In genomic region chr2:223562078-223562477, GRCh38 we compare ENCODE assay signal across 20 cellular contexts. TPM values are rescaled to one million over a fixed set of nuclear protein-coding genes. Genes with fewer than 3 reads are reported as not detected.
A peak's percentile ranks its signal among the peaks of the same experiment; 100 is the strongest.
DNase-seq lines count a peak whose midpoint lies in the region; ATAC-seq, FAIRE-seq and TF ChIP-seq lines count a peak whose summit lies in the region.
"Had no signal": no experiment of that assay in that cellular context is flagged by ENCODE, and none has a peak within 500 bp of the region (broad histone marks: within the 10 kb centered on the region; RNA-seq: fewer than 3 reads in every experiment).

No MANE protein-coding gene starts in this region.

- FAIRE-seq in keratinocyte (lab: Jason Lieb, UNC): peak; percentile 71
- FAIRE-seq: A549, GM12892, H1 had no signal

- H2BK20ac ChIP-seq in IMR-90 (ENCODE audit: low read depth, low read length): 0 out of 2 replicates have a peak overlapping the region, but pooled peaks have one; percentile 5

- no peaks in the 10 kb centered on the region for H3K36me3 ChIP-seq in IMR-90 (ENCODE audit: control insufficient read depth, insufficient read depth, low read length)
- H3K36me3 ChIP-seq in PC-9 (ENCODE audit: low read depth): no peaks in the 10 kb centered on the region
- H3K36me3 ChIP-seq in keratinocyte (ENCODE audit: control insufficient read depth in 2 of 2, extremely low read depth in 1 of 2, insufficient read depth in 2 of 2, low read length in 2 of 2): no peaks in the 10 kb centered on the region
- no peaks in the 10 kb centered on the region for H3K36me3 ChIP-seq in smooth muscle cell (ENCODE audit: low read depth)
- H3K36me3 ChIP-seq: BLaER1 treated with 17β-estradiol and CSF1 and Interleukin-3, amounts not matched to agents 10 nM and 100 nM; HAP-1 had no signal

- H3K27ac ChIP-seq in IMR-90 (ENCODE audit: insufficient read depth, low read length): no peak overlapping the region
- H3K27ac ChIP-seq in PC-9: peak overlapping the region; percentile 92
- peak overlapping the region; percentile 1 for H3K27ac ChIP-seq in keratinocyte (ENCODE audit: control insufficient read depth, insufficient read depth, low read length)
- peak overlapping the region; percentile 68 for H3K27ac ChIP-seq in smooth muscle cell (ENCODE audit: low read depth)
- H3K27ac ChIP-seq: BLaER1 treated with 17β-estradiol and CSF1 and Interleukin-3, amounts not matched to agents 10 nM and 100 nM had no signal

- DNase-seq in IMR-90: no peak
- DNase-seq in PC-9: no peak
- peak; percentile 50 for DNase-seq in keratinocyte (ENCODE audit: low read depth, low spot score)
- no peak for DNase-seq in smooth muscle cell (lab: John Stamatoyannopoulos, UW; ENCODE audit: unreplicated experiment)
- no peak for DNase-seq in C1 segment of cervical spinal cord (lab: John Stamatoyannopoulos, UW)
- no peak for DNase-seq in nephron progenitor cell
- DNase-seq: Calu3; CD4-positive, alpha-beta T cell; DMS 273 treated with DMSO at 0.1 percent for 48 hours; DMS79 treated with DMSO at 0.1 percent for 48 hours; EL; GDM1; HFFc6; KBM-7 had no signal

- H3K4me1 ChIP-seq in IMR-90 (ENCODE audit: control insufficient read depth, insufficient read depth, low read length) (peaks cover 2% of the 10 kb centered on the region; the same call in 1 of the 2 replicates), PC-9 (replicated peaks; ENCODE audit: insufficient read depth) (peaks cover 53% of the 10 kb centered on the region), keratinocyte (ENCODE audit: control insufficient read depth, extremely low read depth, insufficient read depth, low read length) (peaks cover 33% of the 10 kb centered on the region), smooth muscle cell (ENCODE audit: low read depth) (peaks cover 10% of the 10 kb centered on the region)
- H3K4me1 ChIP-seq: HAP-1 had no signal

- TF ChIP-seq POLR2A in IMR-90 (IDR thresholded peaks at IDR 0.05; ENCODE audit: low read depth, low read length): no peak

- H4K91ac ChIP-seq in IMR-90 (ENCODE audit: insufficient read depth, low read depth, low read length): no peak overlapping the region; the same call in 1 of the 2 replicates

- no peaks in the 10 kb centered on the region for H3K9me3 Mint-ChIP-seq in nephron progenitor cell
- H3K9me3 Mint-ChIP-seq: CD4-positive, alpha-beta T cell; HFFc6 had no signal

- CTCF ChIA-PET in IMR-90 (lab: Yijun Ruan, JAX): no interaction called here
- CTCF ChIA-PET in PC-9 (lab: Charles Lee): interaction anchor here (0.6 kb wide), 1 partner anchor 124 kb away, joined by 3 read pairs; no protein-coding TSS in a partner anchor

- no peak overlapping the region for H2AFZ ChIP-seq in IMR-90 (replicated peaks; ENCODE audit: low read length, poor library complexity)
- H2AFZ ChIP-seq in PC-9: no peak overlapping the region
- no peak overlapping the region for H2AFZ ChIP-seq in keratinocyte (ENCODE audit: control insufficient read depth, low read length)
- no peak overlapping the region for H2AFZ ChIP-seq in smooth muscle cell (ENCODE audit: low read depth)

- H3K79me2 ChIP-seq in PC-9 (ENCODE audit: low read depth): no peaks in the 10 kb centered on the region
- no peaks in the 10 kb centered on the region for H3K79me2 ChIP-seq in keratinocyte (ENCODE audit: control insufficient read depth, insufficient read depth, low read length)
- no peaks in the 10 kb centered on the region for H3K79me2 ChIP-seq in smooth muscle cell (ENCODE audit: low read depth)

- peak overlapping the region; percentile 27; the same call in 1 of the 2 replicates for H2AK5ac ChIP-seq in IMR-90 (ENCODE audit: low read depth, low read length)

- no peak overlapping the region for H3K9ac ChIP-seq in IMR-90 (ENCODE audit: low read depth, low read length)
- H3K9ac ChIP-seq in keratinocyte (ENCODE audit: control insufficient read depth, extremely low read depth, insufficient read depth, low read length): no peak overlapping the region
- no peak overlapping the region for H3K9ac ChIP-seq in smooth muscle cell (ENCODE audit: low read depth)
- H3K9ac ChIP-seq: BLaER1 treated with 17β-estradiol and CSF1 and Interleukin-3, amounts not matched to agents 10 nM and 100 nM had no signal

- H3F3A ChIP-seq in PC-9 (ENCODE audit: insufficient read depth, low read depth) (peaks cover 17% of the 10 kb centered on the region), smooth muscle cell (ENCODE audit: low read depth) (peaks cover 10% of the 10 kb centered on the region)

- H3K4me3 ChIP-seq in IMR-90 (ENCODE audit: insufficient read depth, low read depth, low read length): no peak overlapping the region
- H3K4me3 ChIP-seq in PC-9: no peak overlapping the region
- H3K4me3 ChIP-seq in keratinocyte (ENCODE audit: control insufficient read depth in 2 of 3, extremely low read depth in 1 of 3, insufficient read depth in 2 of 3, low read depth in 1 of 3, low read length in 3 of 3): no peak overlapping the region
- H3K4me3 ChIP-seq in smooth muscle cell: no peak overlapping the region
- H3K4me3 ChIP-seq: A549; BLaER1 treated with 17β-estradiol and CSF1 and Interleukin-3, amounts not matched to agents 10 nM and 100 nM; HAP-1 had no signal

- H2BK5ac ChIP-seq in IMR-90 (ENCODE audit: low read depth, low read length, poor library complexity, severe bottlenecking): no peak overlapping the region

- no peak overlapping the region for H3K23ac ChIP-seq in IMR-90 (ENCODE audit: low read depth, low read length)

- BruUV-seq in IMR-90 (replicated peaks; lab: Mats Ljungman, UMichigan) (no TSS peak), PC-9 (replicated peaks; lab: Mats Ljungman, UMichigan) (no TSS peak)

- no peak overlapping the region for H2AK9ac ChIP-seq in IMR-90 (replicated peaks; ENCODE audit: low read depth, low read length, poor library complexity)

- H3K27me3 ChIP-seq in IMR-90 (ENCODE audit: control insufficient read depth, insufficient read depth, low read length) (no peaks in the 10 kb centered on the region), PC-9 (ENCODE audit: insufficient read depth, low read depth) (no peaks in the 10 kb centered on the region), keratinocyte (ENCODE audit: control insufficient read depth, extremely low read depth, insufficient read depth, low read length) (no peaks in the 10 kb centered on the region), smooth muscle cell (ENCODE audit: low read depth) (no peaks in the 10 kb centered on the region)
- H3K27me3 ChIP-seq: BLaER1 treated with 17β-estradiol and CSF1 and Interleukin-3, amounts not matched to agents 10 nM and 100 nM had no signal

- peaks cover 14% of the 10 kb centered on the region for H3K4me1 Mint-ChIP-seq in nephron progenitor cell

- H2BK120ac ChIP-seq in IMR-90 (ENCODE audit: low read depth, low read length): peak overlapping the region; percentile 26; the same call in 1 of the 2 replicates

- H3K18ac ChIP-seq in IMR-90 (ENCODE audit: low read depth, low read length): no peak overlapping the region

- H3K27me3 Mint-ChIP-seq in nephron progenitor cell (ENCODE audit: low read depth, poor library complexity): peaks cover 2% of the 10 kb centered on the region

- H4K5ac ChIP-seq in IMR-90 (ENCODE audit: low read depth, low read length): no peak overlapping the region

- no peak overlapping the region for H3K27ac Mint-ChIP-seq in nephron progenitor cell
- H3K27ac Mint-ChIP-seq: CD4-positive, alpha-beta T cell; HFFc6 had no signal

- H3K4ac ChIP-seq in IMR-90 (ENCODE audit: low read depth, low read length): no peak overlapping the region

- 0 out of 3 replicates have a peak overlapping the region, but pooled peaks have one; percentile 7 for H2BK15ac ChIP-seq in IMR-90 (ENCODE audit: low read depth, low read length)

- no peak for TF ChIP-seq RAD21 in IMR-90 (IDR thresholded peaks at IDR 0.05; ENCODE audit: low read length)

- dilution Hi-C loops in IMR-90 (cut with HindIII; ENCODE audit: low sequenced_read_pairs, unreplicated experiment): no loop called here
- dilution Hi-C loops in keratinocyte (cut with MboI; ENCODE audit: extremely low pct_ligation_motif_present, low sequenced_read_pairs): no loop called here

- H3K9me3 ChIP-seq in IMR-90 (ENCODE audit: control insufficient read depth, insufficient read depth, low read length) (no peaks in the 10 kb centered on the region), PC-9 (ENCODE audit: insufficient read depth, low read depth) (peaks cover 18% of the 10 kb centered on the region), keratinocyte (ENCODE audit: control insufficient read depth, low read depth, low read length) (no peaks in the 10 kb centered on the region), smooth muscle cell (replicated peaks; ENCODE audit: low read depth) (no peaks in the 10 kb centered on the region)
- H3K9me3 ChIP-seq: A549; BLaER1 treated with 17β-estradiol and CSF1 and Interleukin-3, amounts not matched to agents 10 nM and 100 nM; HAP-1 had no signal

- H3K36me3 Mint-ChIP-seq in nephron progenitor cell (ENCODE audit: low read depth): no peaks in the 10 kb centered on the region

- no peaks in the 10 kb centered on the region for H3K9me2 ChIP-seq in PC-9 (ENCODE audit: insufficient read depth)

- in situ Hi-C loops in IMR-90 (cut with MboI; ENCODE audit: low sequenced_read_pairs): no loop called here

- no peak overlapping the region for H3K56ac ChIP-seq in IMR-90 (ENCODE audit: extremely low read depth, insufficient read depth, low read length)

- no peak for TF ChIP-seq CTCF in IMR-90 (conservative IDR thresholded peaks at IDR 0.05; ENCODE audit: low read depth, low read length)
- no peak for TF ChIP-seq CTCF in PC-9 (conservative IDR thresholded peaks at IDR 0.05)
- no peak for TF ChIP-seq CTCF in keratinocyte (optimal IDR thresholded peaks at IDR 0.05 in 1 of 3, IDR thresholded peaks at IDR 0.05 in 1 of 3, conservative IDR thresholded peaks at IDR 0.05 in 1 of 3; ENCODE audit: extremely low read depth in 1 of 3, insufficient read depth in 2 of 3, low read length in 3 of 3)
- no peak for TF ChIP-seq CTCF in smooth muscle cell (IDR thresholded peaks at IDR 0.05; ENCODE audit: borderline replicate concordance, insufficient read depth, poor library complexity, severe bottlenecking)
- no peak for TF ChIP-seq CTCF in nephron progenitor cell (IDR thresholded peaks at IDR 0.05)

- no peak overlapping the region for H3K4me3 Mint-ChIP-seq in nephron progenitor cell
- H3K4me3 Mint-ChIP-seq: CD4-positive, alpha-beta T cell; HFFc6 had no signal

- 0 out of 2 replicates have a peak, but pooled peaks cover 2% of the 10 kb centered on the region for H3K9me1 ChIP-seq in IMR-90 (ENCODE audit: insufficient read depth, low read length)
- H3K9me1 ChIP-seq in keratinocyte (ENCODE audit: control insufficient read depth, extremely low read depth, insufficient read depth, low read length): no peaks in the 10 kb centered on the region

- POLR2A ChIA-PET in IMR-90 (lab: Charles Lee; ENCODE audit: unreplicated experiment): no interaction called here
- POLR2A ChIA-PET in PC-9 (lab: Charles Lee; ENCODE audit: unreplicated experiment): interaction anchor here (0.7 kb wide), 1 partner anchor 276 kb away, joined by 6 read pairs; no protein-coding TSS in a partner anchor

- no peak for ATAC-seq in IMR-90 (ENCODE audit: low read depth)
- ATAC-seq in HG02852 (IDR thresholded peaks at IDR 0.05; ENCODE audit: unreplicated experiment): no peak

- no peak overlapping the region for H3K14ac ChIP-seq in IMR-90 (replicated peaks; ENCODE audit: low read depth, low read length)

- H4K20me1 ChIP-seq in IMR-90 (ENCODE audit: insufficient read depth, low read length) (no peaks in the 10 kb centered on the region), PC-9 (ENCODE audit: insufficient read depth) (no peaks in the 10 kb centered on the region), keratinocyte (ENCODE audit: control insufficient read depth, extremely low read depth, insufficient read depth, low read length) (no peaks in the 10 kb centered on the region), smooth muscle cell (ENCODE audit: low read depth) (no peaks in the 10 kb centered on the region)
- H4K20me1 ChIP-seq: BLaER1 treated with 17β-estradiol and CSF1 and Interleukin-3, amounts not matched to agents 10 nM and 100 nM had no signal

- no CpG with 5 or more reads among the region's 2 CpGs for WGBS in IMR-90 (ENCODE audit: extremely low coverage in 2 of 2, insufficient read length in 1 of 2), 2 experiments
- 94% methylated on average over 2 of the region's 2 CpGs for WGBS in smooth muscle cell (ENCODE audit: low lambda C conversion rate)

- no peak overlapping the region for H4K8ac ChIP-seq in IMR-90 (ENCODE audit: low read depth in 2 of 2, low read length in 2 of 2)

- intact Hi-C loops in IMR-90 (cut with micrococcal nuclease) (no loop called here), PC-9 (cut with micrococcal nuclease; ENCODE audit: unreplicated experiment) (loop anchor here (2.0 to 5.0 kb wide), 2 partner anchors 110 to 199 kb away; no protein-coding TSS in a partner anchor)

- no peak overlapping the region for H3K4me2 ChIP-seq in IMR-90 (ENCODE audit: low read depth, low read length)
- no peak overlapping the region for H3K4me2 ChIP-seq in PC-9
- H3K4me2 ChIP-seq in keratinocyte (ENCODE audit: control insufficient read depth, extremely low read depth, insufficient read depth, low read depth, low read length): no peak overlapping the region
- no peak overlapping the region for H3K4me2 ChIP-seq in smooth muscle cell
- H3K4me2 ChIP-seq: BLaER1 treated with 17β-estradiol and CSF1 and Interleukin-3, amounts not matched to agents 10 nM and 100 nM had no signal

- no peaks in the 10 kb centered on the region for H3K79me1 ChIP-seq in IMR-90 (ENCODE audit: low read depth in 1 of 2, low read length in 2 of 2)

RNA-seq across cellular contexts. Expression of gene SCG2, which starts 40.1 kb away (rescaled TPM):
- 0.36 and 0.56 TPM in 2 replicates for total RNA-seq in IMR-90 (2012; rRNA removed)
- polyA plus RNA-seq in IMR-90 (2012; rRNA removed): 0.26 and 0.46 TPM in 2 replicates
- polyA plus RNA-seq in IMR-90 (2012; cell fraction: cytosol; rRNA removed): 0.13 and 0.14 TPM in 2 replicates
- 0.08 and 1.2 TPM in 2 replicates for polyA plus RNA-seq in IMR-90 (2012; cell fraction: nucleus; rRNA removed; ENCODE audit: low replicate concordance)
- 0.48 and 0.81 TPM in 2 replicates for total RNA-seq in PC-9 (2021)
- 0.08 to 0.10 TPM (median 0.08 TPM) in 3 replicates for polyA plus RNA-seq in keratinocyte
- 0.70 TPM for polyA plus RNA-seq in keratinocyte (2011; ENCODE audit: low read depth)
- polyA plus RNA-seq in keratinocyte (2011; cell fraction: cytosol; rRNA removed): 0.09 and 0.10 TPM in 2 replicates
- 0.25 and 0.43 TPM in 2 replicates for polyA plus RNA-seq in keratinocyte (2011; cell fraction: nucleus; rRNA removed)
- 0.27 TPM in 1 of 2 replicates, not detected in the other for polyA plus RNA-seq in keratinocyte (2012; ENCODE audit: low replicate concordance)
- polyA minus RNA-seq in keratinocyte: not detected in 3 replicates
- polyA minus RNA-seq in keratinocyte (2011; cell fraction: cytosol; rRNA and poly(A)+ RNA removed): not detected
- not detected in 2 replicates for polyA minus RNA-seq in keratinocyte (2011; cell fraction: nucleus; rRNA and poly(A)+ RNA removed)
- 34.7 and 41.5 TPM in 2 replicates for total RNA-seq in smooth muscle cell
- 22.4 and 29.1 TPM in 2 replicates for polyA plus RNA-seq in smooth muscle cell
- total RNA-seq: CD4-positive, alpha-beta T cell had no signal

Comparison
In these comparisons a context has a peak if more than half of its experiments do, and no peak if none do; other contexts are left out.
1. RNA of gene SCG2, which starts 40.1 kb away (total RNA-seq): 34.7 to 41.5 TPM in smooth muscle cell; 0.48 to 0.81 TPM in PC-9 and 0.36 to 0.56 TPM in IMR-90; every median in the first group is over 10 times any median in the second.